ENCODE assay signal across 21 cellular contexts in genomic region chr6:34416877-34417371, GRCh38. TPM values are rescaled to one million over a fixed set of nuclear protein-coding genes. Genes with fewer than 3 reads are reported as not detected.
DNase-seq lines count a peak whose midpoint lies in the region; ATAC-seq, FAIRE-seq and TF ChIP-seq lines count a peak whose summit lies in the region.
"Had no signal": no experiment of that assay in that cellular context is flagged by ENCODE, and none has a peak within 500 bp of the region (broad histone marks: within the 10 kb centered on the region; RNA-seq: fewer than 3 reads in every experiment).

No MANE protein-coding gene starts in this region.

- no peaks in the 10 kb centered on the region for H3K27me3 Mint-ChIP-seq in activated T-cell treated with anti-CD3 and anti-CD28 coated beads, Interleukin-2, amount 50 U/mL, for 72 hours (ENCODE audit: low read depth)
- no peaks in the 10 kb centered on the region for H3K27me3 Mint-ChIP-seq in activated naive CD8-positive, alpha-beta T cell treated with anti-CD3 and anti-CD28 coated beads for 36 hours

- H3K4me3 Mint-ChIP-seq in activated T-cell treated with anti-CD3 and anti-CD28 coated beads, Interleukin-2, amount 50 U/mL, for 72 hours = no peak overlapping the region
- H3K4me3 Mint-ChIP-seq in activated naive CD8-positive, alpha-beta T cell treated with anti-CD3 and anti-CD28 coated beads for 36 hours = no peak overlapping the region
- H3K4me3 Mint-ChIP-seq: CD14-positive monocyte, HFFc6, immature natural killer cell, nephron had no signal

- peaks cover 29% of the 10 kb centered on the region for H3K4me1 Mint-ChIP-seq in activated T-cell treated with anti-CD3 and anti-CD28 coated beads, Interleukin-2, amount 50 U/mL, for 72 hours (ENCODE audit: low read depth)
- peaks cover 45% of the 10 kb centered on the region for H3K4me1 Mint-ChIP-seq in activated naive CD8-positive, alpha-beta T cell treated with anti-CD3 and anti-CD28 coated beads for 36 hours

- no peak for ATAC-seq in activated T-cell treated with anti-CD3 and anti-CD28 coated beads, Interleukin-2, amount 50 U/mL, for 72 hours (replicated peaks in 1 of 2)
- ATAC-seq in HG03139 (IDR thresholded peaks at IDR 0.05; ENCODE audit: unreplicated experiment) (no peak), GM18498 (IDR thresholded peaks at IDR 0.05; ENCODE audit: unreplicated experiment) (no peak)

- peak; percentile 39; the same call in 1 of the 2 replicates for TF ChIP-seq POLR2A in GM12892 (IDR thresholded peaks at IDR 0.05; ENCODE audit: low read depth, low read length)

- peak overlapping the region; percentile 3 for H3K27ac Mint-ChIP-seq in activated T-cell treated with anti-CD3 and anti-CD28 coated beads, Interleukin-2, amount 50 U/mL, for 72 hours
- H3K27ac Mint-ChIP-seq in activated naive CD8-positive, alpha-beta T cell treated with anti-CD3 and anti-CD28 coated beads for 36 hours = peak overlapping the region; percentile 15
- H3K27ac Mint-ChIP-seq: nephron had no signal

- H3K36me3 Mint-ChIP-seq in activated T-cell treated with anti-CD3 and anti-CD28 coated beads, Interleukin-2, amount 50 U/mL, for 72 hours (ENCODE audit: insufficient read depth in 2 of 2) = peaks cover 17 to 41% of the 10 kb centered on the region in 2 donors
- peaks cover 58% of the 10 kb centered on the region for H3K36me3 Mint-ChIP-seq in activated naive CD8-positive, alpha-beta T cell treated with anti-CD3 and anti-CD28 coated beads for 36 hours

- FAIRE-seq in GM12892 (lab: Jason Lieb, UNC) = no peak
- FAIRE-seq: D721Med, urothelium cell line had no signal

- DNase-seq in activated T-cell treated with anti-CD3 and anti-CD28 coated beads, Interleukin-2, amount 50 U/mL, for 72 hours = no peak
- DNase-seq in activated T-cell treated with anti-CD3 and anti-CD28 coated beads, Interleukin-2, amount 50 U/mL, for 48 hours = no peak
- DNase-seq in GM12892 (ENCODE audit: insufficient read length) = no peak
- no peak for DNase-seq in activated naive CD8-positive, alpha-beta T cell treated with anti-CD3 and anti-CD28 coated beads for 36 hours
- DNase-seq in occipital lobe (lab: John Stamatoyannopoulos, UW) = peak; percentile 2
- no peak for DNase-seq in NCI-H2081 (lab: John Stamatoyannopoulos, UW)
- DNase-seq: activated gamma-delta T cell, GDM1, HFFc6, immature natural killer cell, NCI-H1092 treated with DMSO at 0.1 percent for 48 hours, NCI-H774 had no signal

- no peaks in the 10 kb centered on the region for H3K9me3 Mint-ChIP-seq in activated T-cell treated with anti-CD3 and anti-CD28 coated beads, Interleukin-2, amount 50 U/mL, for 72 hours
- H3K9me3 Mint-ChIP-seq in activated naive CD8-positive, alpha-beta T cell treated with anti-CD3 and anti-CD28 coated beads for 36 hours = no peaks in the 10 kb centered on the region
- H3K9me3 Mint-ChIP-seq: HFFc6, immature natural killer cell, nephron had no signal

RNA-seq across cellular contexts. Expression of gene RPS10, which starts 8.9 kb away (rescaled TPM):
- total RNA-seq in activated T-cell treated with anti-CD3 and anti-CD28 coated beads, Interleukin-2, amount 50 U/mL, for 72 hours = 1,000 to 10,000 TPM; 2,209 to 2,226 TPM
- 4,762 TPM for polyA plus RNA-seq in GM12892 (2012; ENCODE audit: missing spikeins)
- 1,000 to 10,000 TPM; 2,216 to 2,293 TPM for total RNA-seq in activated naive CD8-positive, alpha-beta T cell treated with anti-CD3 and anti-CD28 coated beads for 36 hours
- total RNA-seq in occipital lobe = 1,021 TPM

RNA-seq across cellular contexts. Expression of gene NUDT3, which starts 24.5 kb away (rescaled TPM):
- 10 to 100 TPM; 11.1 to 13.7 TPM for total RNA-seq in activated T-cell treated with anti-CD3 and anti-CD28 coated beads, Interleukin-2, amount 50 U/mL, for 72 hours
- 4.6 TPM for polyA plus RNA-seq in GM12892 (2012; ENCODE audit: missing spikeins)
- total RNA-seq in activated naive CD8-positive, alpha-beta T cell treated with anti-CD3 and anti-CD28 coated beads for 36 hours = 10 to 100 TPM; 18.1 to 18.3 TPM
- total RNA-seq in occipital lobe = 116 TPM

RNA-seq across cellular contexts. Expression of gene PACSIN1, which starts 49.0 kb away (rescaled TPM):
- under 1 TPM in 1 of 2 donors, not detected in 1; 0.29 TPM for total RNA-seq in activated T-cell treated with anti-CD3 and anti-CD28 coated beads, Interleukin-2, amount 50 U/mL, for 72 hours
- 0.06 TPM for polyA plus RNA-seq in GM12892 (2012; ENCODE audit: missing spikeins)
- total RNA-seq in activated naive CD8-positive, alpha-beta T cell treated with anti-CD3 and anti-CD28 coated beads for 36 hours = under 1 TPM; 0.19 to 0.28 TPM
- total RNA-seq in occipital lobe = 2.8 TPM
- total RNA-seq: HFFc6, left lobe of liver, mesenteric fat pad had no signal
- polyA plus RNA-seq: AG04450, CD14-positive monocyte had no signal
